ENCODE assay signal across 30 cellular contexts in genomic region chr12:101737476-101737875, GRCh38. TPM values are rescaled to one million over a fixed set of nuclear protein-coding genes. Genes with fewer than 3 reads are reported as not detected.
"Had no signal": no experiment of that assay in that cellular context is flagged by ENCODE, and none has a peak within 500 bp of the region (broad histone marks: within the 10 kb centered on the region; RNA-seq: fewer than 3 reads in every experiment).

No MANE protein-coding gene starts in this region.

- FAIRE-seq: bronchial epithelial cell, TTC549 had no signal

- DNase-seq: activated B cell treated with CpG ODN at 0.5 μM for 24 hours; activated CD4-positive, alpha-beta T cell treated with anti-CD3 and anti-CD28 coated beads for 1 hour; activated CD4-positive, alpha-beta T cell treated with anti-CD3 and anti-CD28 coated beads, Interleukin-2, amount 10 ng/mL, durations not matched to agents 24 days and 14 days; activated CD4-positive, alpha-beta T cell treated with anti-CD3 and anti-CD28 coated beads, Interleukin-2, amount 50 U/mL, for 48 hours; activated CD8-positive, alpha-beta memory T cell treated with anti-CD3 and anti-CD28 coated beads, Interleukin-2, amount 10 ng/mL, durations not matched to agents 7 days and 5 days; activated effector memory CD4-positive, alpha-beta T cell treated with Interleukin-2 at 50 U/mL for 16 hours; activated naive CD4-positive, alpha-beta T cell; activated T-cell treated with anti-CD3 and anti-CD28 coated beads, Interleukin-2, amount 50 U/mL, for 24 hours; body of pancreas; central memory CD4-positive, alpha-beta T cell; Kasumi-1; NCI-H1048; NCI-H146; NCI-H2029; NCI-H2107; NCI-H2171 treated with DMSO at 0.1 percent for 48 hours; NCI-H226; NCI-H526; NCI-H774; NK-92 treated with Interleukin-12 subunit alpha and Interleukin-12 subunit beta, amount 100 ng/mL, for 24 hours; PC-3; T-cell; T-helper 2 cell; T1000 had no signal

- H3K27me3 ChIP-seq: ascending aorta, body of pancreas had no signal

- H3K4me1 ChIP-seq: ascending aorta had no signal

- ATAC-seq: activated CD8-positive, alpha-beta memory T cell treated with anti-CD3 and anti-CD28 coated beads, Interleukin-2, amount 10 ng/mL, durations not matched to agents 7 days and 5 days; body of pancreas; PC-3; Right ventricle myocardium inferior; T-cell had no signal

- H3K27ac ChIP-seq: ascending aorta, body of pancreas had no signal

- H3K9me3 ChIP-seq: ascending aorta, body of pancreas had no signal

- H3K4me3 ChIP-seq: ascending aorta, body of pancreas, SK-N-MC had no signal

RNA-seq across cellular contexts. Expression of gene SYCP3, which starts 1.8 kb away (rescaled TPM):
- total RNA-seq: ascending aorta, NCI-H460, PC-3, Right ventricle myocardium inferior had no signal
